Comparison of ENCODE assay signal across 16 cellular contexts in the genomic region with DNA sequence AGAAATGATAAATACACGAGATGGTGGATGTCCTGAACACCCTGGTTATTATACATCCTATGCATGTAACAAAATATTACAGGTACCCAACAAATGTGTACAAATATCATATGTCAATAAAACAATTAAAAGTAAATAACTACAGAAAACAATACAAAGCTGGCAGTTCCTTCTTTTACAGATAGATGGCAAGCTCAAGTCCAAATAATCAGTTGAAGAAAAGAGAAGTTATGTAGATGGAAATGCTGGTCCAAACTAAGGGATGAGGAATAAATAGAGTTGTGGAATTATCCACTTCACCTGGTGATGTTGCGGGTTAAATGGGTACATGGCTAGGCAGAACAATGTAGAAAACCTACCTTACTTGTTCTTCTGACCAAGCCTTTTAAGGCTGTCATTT.
DNase-seq lines count a peak whose midpoint lies in the region; ATAC-seq, FAIRE-seq and TF ChIP-seq lines count a peak whose summit lies in the region.
"Had no signal": no experiment of that assay in that cellular context is flagged by ENCODE, and none has a peak within 500 bp of the region (broad histone marks: within the 10 kb centered on the region; RNA-seq: fewer than 3 reads in every experiment).

No MANE protein-coding gene starts in this region.

- no peaks in the 10 kb centered on the region for H3K9me3 ChIP-seq in keratinocyte (ENCODE audit: control insufficient read depth, low read depth, low read length)

- H4K20me1 ChIP-seq in keratinocyte (ENCODE audit: control insufficient read depth, extremely low read depth, insufficient read depth, low read length): no peaks in the 10 kb centered on the region

- no peak for DNase-seq in HL-60 (ENCODE audit: low read depth in 1 of 2, low spot score in 1 of 2)
- DNase-seq in keratinocyte (ENCODE audit: low read depth, low spot score): no peak
- DNase-seq in dedifferentiated amniotic fluid mesenchymal stem cell (ENCODE audit: extremely low spot score): no peak
- no peak for DNase-seq in hypothalamus (lab: John Stamatoyannopoulos, UW)
- DNase-seq: activated T-cell treated with anti-CD3 and anti-CD28 coated beads, Interleukin-2, amount 50 U/mL, for 1 hour; Calu3; KG1; NCI-H2227 treated with DMSO at 0.1 percent for 48 hours; SHP77 had no signal

- H3K27ac ChIP-seq in C4-2B: no peak overlapping the region
- H3K27ac ChIP-seq in HL-60 (replicated peaks): no peak overlapping the region
- H3K27ac ChIP-seq in angular gyrus (ENCODE audit: low read depth, low read length): peak overlapping the region; percentile 96
- no peak overlapping the region for H3K27ac ChIP-seq in keratinocyte (ENCODE audit: control insufficient read depth, insufficient read depth, low read length)

- no peaks in the 10 kb centered on the region for H3K9me3 Mint-ChIP-seq in activated T-helper 17 cell treated with anti-CD3 and anti-CD28 coated beads, Interleukin-2, amount 50 U/mL, for 72 hours
- H3K9me3 Mint-ChIP-seq: stimulated activated memory B cell treated with anti-CD40 and anti-IgM and Interleukin-4, amounts not matched to agents 10 μg/mL and 1 μg/mL and 100 μg/mL, for 72 hours; WTC11 had no signal

- H3K4me1 ChIP-seq in keratinocyte (ENCODE audit: control insufficient read depth, extremely low read depth, insufficient read depth, low read length): no peaks in the 10 kb centered on the region

- H3K9ac ChIP-seq in keratinocyte (ENCODE audit: control insufficient read depth, extremely low read depth, insufficient read depth, low read length): no peak overlapping the region

- no peaks in the 10 kb centered on the region for H3K4me1 Mint-ChIP-seq in activated T-helper 17 cell treated with anti-CD3 and anti-CD28 coated beads, Interleukin-2, amount 50 U/mL, for 72 hours
- H3K4me1 Mint-ChIP-seq: stimulated activated memory B cell treated with anti-CD40 and anti-IgM and Interleukin-4, amounts not matched to agents 10 μg/mL and 1 μg/mL and 100 μg/mL, for 72 hours had no signal

- no peaks in the 10 kb centered on the region for H3K36me3 ChIP-seq in keratinocyte (ENCODE audit: control insufficient read depth in 2 of 2, extremely low read depth in 1 of 2, insufficient read depth in 2 of 2, low read length in 2 of 2)

- dilution Hi-C loops in keratinocyte (cut with MboI; ENCODE audit: extremely low pct_ligation_motif_present, low sequenced_read_pairs): no loop called here

- no peak overlapping the region for H2AFZ ChIP-seq in keratinocyte (ENCODE audit: control insufficient read depth, low read length)

- no peak for ATAC-seq in activated T-helper 17 cell treated with anti-CD3 and anti-CD28 coated beads, Interleukin-2, amount 50 U/mL, for 72 hours (replicated peaks)
- no peak for ATAC-seq in HG03097 (IDR thresholded peaks at IDR 0.05; ENCODE audit: low FRiP score, unreplicated experiment)
- ATAC-seq: stimulated activated memory B cell treated with anti-CD40 and anti-IgM and Interleukin-4, amounts not matched to agents 10 μg/mL and 1 μg/mL and 100 μg/mL, for 72 hours; WTC11 had no signal

- no peak overlapping the region for H3K4me3 Mint-ChIP-seq in activated T-helper 17 cell treated with anti-CD3 and anti-CD28 coated beads, Interleukin-2, amount 50 U/mL, for 72 hours
- H3K4me3 Mint-ChIP-seq: stimulated activated memory B cell treated with anti-CD40 and anti-IgM and Interleukin-4, amounts not matched to agents 10 μg/mL and 1 μg/mL and 100 μg/mL, for 72 hours; WTC11 had no signal

- no peaks in the 10 kb centered on the region for H3K27me3 ChIP-seq in HL-60 (ENCODE audit: insufficient read depth, poor library complexity, severe bottlenecking)
- peaks cover 3% of the 10 kb centered on the region for H3K27me3 ChIP-seq in keratinocyte (ENCODE audit: control insufficient read depth, extremely low read depth, insufficient read depth, low read length)

- no peaks in the 10 kb centered on the region for H3K79me2 ChIP-seq in keratinocyte (ENCODE audit: control insufficient read depth, insufficient read depth, low read length)

- H3K27ac Mint-ChIP-seq in activated T-helper 17 cell treated with anti-CD3 and anti-CD28 coated beads, Interleukin-2, amount 50 U/mL, for 72 hours: no peak overlapping the region
- H3K27ac Mint-ChIP-seq: stimulated activated memory B cell treated with anti-CD40 and anti-IgM and Interleukin-4, amounts not matched to agents 10 μg/mL and 1 μg/mL and 100 μg/mL, for 72 hours; WTC11 had no signal

- H3K4me3 ChIP-seq in HL-60 (replicated peaks; ENCODE audit: insufficient read depth, low read length): no peak overlapping the region
- H3K4me3 ChIP-seq in keratinocyte (ENCODE audit: control insufficient read depth in 2 of 3, extremely low read depth in 1 of 3, insufficient read depth in 2 of 3, low read depth in 1 of 3, low read length in 3 of 3): no peak overlapping the region

- H3K36me3 Mint-ChIP-seq in activated T-helper 17 cell treated with anti-CD3 and anti-CD28 coated beads, Interleukin-2, amount 50 U/mL, for 72 hours (ENCODE audit: low read depth): no peaks in the 10 kb centered on the region
- H3K36me3 Mint-ChIP-seq: stimulated activated memory B cell treated with anti-CD40 and anti-IgM and Interleukin-4, amounts not matched to agents 10 μg/mL and 1 μg/mL and 100 μg/mL, for 72 hours; WTC11 had no signal

- peaks cover 3% of the 10 kb centered on the region for H3K27me3 Mint-ChIP-seq in activated T-helper 17 cell treated with anti-CD3 and anti-CD28 coated beads, Interleukin-2, amount 50 U/mL, for 72 hours
- H3K27me3 Mint-ChIP-seq: stimulated activated memory B cell treated with anti-CD40 and anti-IgM and Interleukin-4, amounts not matched to agents 10 μg/mL and 1 μg/mL and 100 μg/mL, for 72 hours had no signal

- H3K4me2 ChIP-seq in keratinocyte (ENCODE audit: control insufficient read depth, extremely low read depth, insufficient read depth, low read depth, low read length): no peak overlapping the region

- H3K9me1 ChIP-seq in keratinocyte (ENCODE audit: control insufficient read depth, extremely low read depth, insufficient read depth, low read length): no peaks in the 10 kb centered on the region

- TF ChIP-seq CTCF in C4-2B (conservative IDR thresholded peaks at IDR 0.05) (peak; percentile 54), HL-60 (IDR thresholded peaks at IDR 0.05; ENCODE audit: insufficient read depth, low read length) (peak; percentile 5), keratinocyte (optimal IDR thresholded peaks at IDR 0.05 in 1 of 3, IDR thresholded peaks at IDR 0.05 in 1 of 3, conservative IDR thresholded peaks at IDR 0.05 in 1 of 3; ENCODE audit: extremely low read depth in 1 of 3, insufficient read depth in 2 of 3, low read length in 3 of 3) (peak in 2 of 3 experiments; percentile 13 to 32)

- no peak for FAIRE-seq in keratinocyte (lab: Jason Lieb, UNC)
- FAIRE-seq: H1 had no signal
